8 cellular contexts compared by ENCODE assay signal in the genomic region with DNA sequence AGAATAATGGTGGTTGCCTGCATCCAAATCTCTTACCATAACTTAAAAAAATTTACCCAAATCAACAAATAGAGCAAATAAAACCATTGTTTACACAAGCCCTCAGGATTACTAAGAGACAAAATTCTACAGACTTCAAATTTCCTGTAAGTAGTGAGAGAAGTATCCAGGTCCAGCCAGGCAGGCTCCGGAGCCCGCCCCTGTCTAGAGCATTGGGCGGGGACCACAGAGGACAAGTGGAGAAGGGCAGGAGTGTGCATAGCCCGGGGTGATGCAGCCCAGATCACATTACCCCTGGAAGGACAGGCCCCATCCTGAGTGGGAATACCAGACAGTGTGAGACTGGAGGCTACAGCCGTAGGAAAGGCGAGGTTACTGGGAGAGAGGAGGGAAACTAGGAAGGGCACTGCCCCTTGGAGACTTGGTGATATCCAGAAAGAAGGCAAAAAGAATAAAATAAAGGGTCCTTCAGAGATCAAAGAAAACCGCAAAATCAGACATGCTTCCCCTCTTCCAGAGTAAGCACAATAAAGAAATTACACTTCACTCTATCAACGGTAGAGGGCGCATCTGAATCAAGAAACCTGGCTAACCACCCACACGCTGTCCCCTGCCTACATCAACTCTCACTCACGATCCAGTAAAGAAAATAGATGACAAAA. TPM values are rescaled to one million over a fixed set of nuclear protein-coding genes. Genes with fewer than 3 reads are reported as not detected.
A peak's percentile ranks its signal among the peaks of the same experiment; 100 is the strongest.
DNase-seq lines count a peak whose midpoint lies in the region; ATAC-seq and TF ChIP-seq lines count a peak whose summit lies in the region.

No MANE protein-coding gene starts in this region.

- WGBS in heart left ventricle, 4 donors, result 7 to 10% (median 8%) methylated on average over 11 of the region's 11 CpGs
- 9 to 17% (median 14%) methylated on average over 11 of the region's 11 CpGs for WGBS in psoas muscle, 3 donors

- H3K36me3 ChIP-seq in adipocyte (ENCODE audit: control insufficient read depth, insufficient read depth, low read length, severe bottlenecking) (no peaks in the 10 kb centered on the region), heart left ventricle (no peaks in the 10 kb centered on the region), psoas muscle (ENCODE audit: insufficient read depth in 1 of 2, low read depth in 1 of 2) (no peaks in the 10 kb centered on the region)

- H3K9ac ChIP-seq in adipocyte (ENCODE audit: low read length), result peak overlapping the region; percentile 75

- no peak for TF ChIP-seq POLR2A in heart left ventricle (IDR thresholded peaks at IDR 0.05)

- H3K9me3 ChIP-seq in adipocyte (ENCODE audit: control insufficient read depth, low read length), result no peaks in the 10 kb centered on the region
- H3K9me3 ChIP-seq in heart left ventricle, result peaks cover 0 to 14% (median 5%) of the 10 kb centered on the region in 12 donors
- H3K9me3 ChIP-seq in psoas muscle, result peaks cover 9% of the 10 kb centered on the region

- ATAC-seq in HG02938 (IDR thresholded peaks at IDR 0.05; ENCODE audit: unreplicated experiment) (peak; percentile 62), heart left ventricle (peak; percentile 67 to 79 (median 72)), psoas muscle (peak; percentile 84 to 91 (median 87)), HG03196 (IDR thresholded peaks at IDR 0.05; ENCODE audit: unreplicated experiment) (no peak)

- intact Hi-C loops in heart left ventricle (cut with DNase I), result loop anchor here (1.0 to 10.0 kb wide), 16 partner anchors 26 to 213 kb away; a partner anchor contains a TSS
- intact Hi-C loops in psoas muscle (cut with DNase I), result loop anchor here (2.0 to 10.0 kb wide), 5 partner anchors 90 to 213 kb away; no protein-coding TSS in a partner anchor

- H3K27me3 ChIP-seq in adipocyte (replicated peaks; ENCODE audit: control insufficient read depth, insufficient read depth, low read length), result no peaks in the 10 kb centered on the region
- H3K27me3 ChIP-seq in heart left ventricle, result no peaks in the 10 kb centered on the region
- H3K27me3 ChIP-seq in psoas muscle (ENCODE audit: insufficient read depth in 3 of 3, low read length in 2 of 3), result no peaks in the 10 kb centered on the region

- H3K4me1 ChIP-seq in adipocyte (ENCODE audit: control insufficient read depth, insufficient read depth, low read length), result peaks cover 30% of the 10 kb centered on the region
- H3K4me1 ChIP-seq in heart left ventricle, result peaks cover 12 to 68% (median 46%) of the 10 kb centered on the region in 12 donors
- peaks cover 39% of the 10 kb centered on the region for H3K4me1 ChIP-seq in psoas muscle

- H3K27ac ChIP-seq in heart left ventricle (peak overlapping the region; percentile 69 to 91 (median 84)), psoas muscle (peak overlapping the region; percentile 63)

- DNase-seq in DMS153 treated with DMSO at 0.1 percent for 48 hours (lab: John Stamatoyannopoulos, UW; ENCODE audit: unreplicated experiment), result peak; percentile 87
- peak; percentile 79 for DNase-seq in NCI-H524 treated with DMSO at 0.1 percent for 48 hours (lab: John Stamatoyannopoulos, UW)
- peak; percentile 94 for DNase-seq in adipocyte (ENCODE audit: low read depth)
- peak in 4 of 5 donors; percentile 64 to 78 (median 73) for DNase-seq in heart left ventricle
- DNase-seq in psoas muscle, result peak; percentile 44 to 67
- DNase-seq in OCI-M2 (lab: John Stamatoyannopoulos, UW; ENCODE audit: unreplicated experiment), result no peak

- peak; percentile 65 to 87 (median 81) for TF ChIP-seq CTCF in heart left ventricle (IDR thresholded peaks at IDR 0.05)
- TF ChIP-seq CTCF in psoas muscle (IDR thresholded peaks at IDR 0.05), result peak; percentile 81

- H3K4me3 ChIP-seq in adipocyte (ENCODE audit: low read length), result peak overlapping the region; percentile 57
- peak overlapping the region in 2 of 12 donors; percentile 5 to 6 for H3K4me3 ChIP-seq in heart left ventricle
- H3K4me3 ChIP-seq in psoas muscle, result peak overlapping the region; percentile 16

RNA-seq across cellular contexts. Expression of a gene that starts 26.6 kb away (rescaled TPM):
- total RNA-seq in heart left ventricle, result 10 to 100 TPM; 44.2 to 76.5 (median 59.1) TPM
- 10 to 100 TPM; 15.0 to 15.7 TPM for polyA plus RNA-seq in heart left ventricle
- 10 to 100 TPM; 18.9 to 33.4 (median 25.1) TPM for total RNA-seq in psoas muscle
- 1 to 10 TPM; 4.4 to 9.6 (median 5.5) TPM for polyA plus RNA-seq in psoas muscle
